ENCODE assay signal across 20 cellular contexts in the genomic region with DNA sequence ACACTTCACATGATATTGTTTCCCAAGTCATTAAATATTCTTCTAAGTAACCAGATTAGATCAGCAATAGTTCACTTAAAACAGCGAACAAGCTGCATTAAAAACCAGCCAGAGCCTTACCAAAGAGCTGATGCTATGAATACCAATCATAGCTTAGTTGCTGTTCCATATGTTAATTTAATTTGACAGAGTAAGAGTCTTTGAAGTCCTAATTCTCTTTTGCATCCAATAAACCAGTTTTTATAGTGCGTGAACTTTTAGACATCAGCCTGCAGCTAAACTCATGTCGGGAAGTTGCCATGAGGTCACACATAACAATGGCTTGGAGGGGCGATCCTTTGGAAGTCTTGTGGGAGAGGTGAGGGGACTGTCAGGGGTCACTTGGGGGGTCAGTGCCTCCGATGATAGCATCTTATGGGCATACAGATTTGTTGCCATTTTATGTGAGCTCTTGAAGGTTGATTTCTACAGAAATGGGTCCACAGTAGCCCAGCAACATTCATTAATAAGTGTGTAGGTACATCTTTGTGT.
"Had no signal": no experiment of that assay in that cellular context is flagged by ENCODE, and none has a peak within 500 bp of the region (broad histone marks: within the 10 kb centered on the region; RNA-seq: fewer than 3 reads in every experiment).

No MANE protein-coding gene starts in this region.

- H3K36me3 Mint-ChIP-seq: activated CD8-positive, alpha-beta memory T cell treated with anti-CD3 and anti-CD28 coated beads, Interleukin-2, amount 10 ng/mL, durations not matched to agents 7 days and 5 days; activated naive CD8-positive, alpha-beta T cell; natural killer cell; stimulated activated effector memory CD8-positive, alpha-beta T cell treated with anti-CD3 and anti-CD28 coated beads, Interleukin-12 subunit alpha, Interleukin-12 subunit beta, amount 100 ng/mL, for 72 hours had no signal

- H3K27ac Mint-ChIP-seq: activated CD4-positive, alpha-beta T cell treated with anti-CD3 and anti-CD28 coated beads for 36 hours; activated CD8-positive, alpha-beta memory T cell treated with anti-CD3 and anti-CD28 coated beads, Interleukin-2, amount 10 ng/mL, durations not matched to agents 7 days and 5 days; activated naive CD8-positive, alpha-beta T cell; natural killer cell; stimulated activated effector memory CD8-positive, alpha-beta T cell treated with anti-CD3 and anti-CD28 coated beads, Interleukin-12 subunit alpha, Interleukin-12 subunit beta, amount 100 ng/mL, for 72 hours had no signal

- H3K27ac ChIP-seq: cardiac muscle cell, dorsolateral prefrontal cortex, prostate gland, right lobe of liver, testis, upper lobe of left lung had no signal

- H3K36me3 ChIP-seq: cardiac muscle cell, prostate gland, right lobe of liver, upper lobe of left lung had no signal

- H3K4me3 ChIP-seq: cardiac muscle cell, dorsolateral prefrontal cortex, prostate gland, right lobe of liver, testis, upper lobe of left lung had no signal

- H3K27me3 ChIP-seq: cardiac muscle cell, right lobe of liver, testis, upper lobe of left lung had no signal

- H3K4me1 ChIP-seq: prostate gland, right lobe of liver, testis, upper lobe of left lung had no signal

- H3K4me3 Mint-ChIP-seq: activated CD4-positive, alpha-beta T cell treated with anti-CD3 and anti-CD28 coated beads for 36 hours; activated CD8-positive, alpha-beta memory T cell treated with anti-CD3 and anti-CD28 coated beads, Interleukin-2, amount 10 ng/mL, durations not matched to agents 7 days and 5 days; activated naive CD8-positive, alpha-beta T cell; natural killer cell; stimulated activated effector memory CD8-positive, alpha-beta T cell treated with anti-CD3 and anti-CD28 coated beads, Interleukin-12 subunit alpha, Interleukin-12 subunit beta, amount 100 ng/mL, for 72 hours had no signal

- H3K9me3 Mint-ChIP-seq: natural killer cell; stimulated activated effector memory CD8-positive, alpha-beta T cell treated with anti-CD3 and anti-CD28 coated beads, Interleukin-12 subunit alpha, Interleukin-12 subunit beta, amount 100 ng/mL, for 72 hours had no signal

- H3K9me3 ChIP-seq: prostate gland, right lobe of liver, testis, upper lobe of left lung had no signal

- H3K4me1 Mint-ChIP-seq: activated CD4-positive, alpha-beta T cell treated with anti-CD3 and anti-CD28 coated beads for 36 hours; activated CD8-positive, alpha-beta memory T cell treated with anti-CD3 and anti-CD28 coated beads, Interleukin-2, amount 10 ng/mL, durations not matched to agents 7 days and 5 days; natural killer cell; stimulated activated effector memory CD8-positive, alpha-beta T cell treated with anti-CD3 and anti-CD28 coated beads, Interleukin-12 subunit alpha, Interleukin-12 subunit beta, amount 100 ng/mL, for 72 hours had no signal

- DNase-seq: activated CD4-positive, alpha-beta T cell treated with anti-CD3 and anti-CD28 coated beads for 36 hours; activated CD4-positive, alpha-beta T cell treated with anti-CD3 and anti-CD28 coated beads, Interleukin-2, amount 50 U/mL, for 48 hours; activated CD8-positive, alpha-beta memory T cell treated with anti-CD3 and anti-CD28 coated beads, Interleukin-2, amount 10 ng/mL, durations not matched to agents 7 days and 5 days; amniotic stem cell; dorsolateral prefrontal cortex; erythroblast; foreskin melanocyte; head of caudate nucleus; left ventricle myocardium superior; natural killer cell; occipital lobe; right lobe of liver; stimulated activated CD4-positive, alpha-beta T cell treated with anti-CD3 and anti-CD28 coated beads, Interleukin-4, amount 100 ng/mL, for 24 hours; SW 1271; testis; upper lobe of left lung had no signal
